25 cellular contexts compared by ENCODE assay signal in the genomic region with DNA sequence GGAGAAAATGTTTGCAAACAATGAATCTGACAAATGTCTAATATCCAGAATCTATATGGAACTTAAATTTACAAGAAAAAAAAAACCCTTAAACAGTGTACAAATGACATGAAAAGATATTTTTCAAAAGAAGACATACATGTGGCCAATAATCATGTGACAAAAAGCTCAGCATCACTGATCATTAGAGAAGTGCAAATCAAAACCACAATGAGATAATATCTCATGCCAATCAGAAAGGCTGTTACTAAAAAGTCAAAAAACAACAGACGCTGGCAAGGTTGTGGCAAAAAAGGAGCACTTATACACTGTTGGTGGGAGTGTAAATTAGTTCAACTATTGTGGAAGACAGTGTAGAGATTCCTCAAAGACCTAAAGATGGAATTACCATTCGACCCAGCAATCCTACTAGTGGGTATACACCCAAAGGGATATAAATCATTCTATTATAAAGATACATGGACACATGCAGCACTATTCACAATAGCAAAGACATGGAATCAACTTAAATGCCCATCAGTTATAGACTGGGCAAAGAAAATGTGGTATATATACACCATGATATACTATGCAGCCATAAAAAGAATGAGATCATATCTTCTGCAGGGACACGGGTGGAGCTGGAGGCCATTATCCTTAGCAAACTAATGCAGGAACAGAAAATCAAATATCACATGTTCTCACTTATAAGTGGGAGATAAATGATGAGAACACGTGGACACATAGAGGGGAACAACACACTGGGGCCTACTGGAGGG.
DNase-seq lines count a peak whose midpoint lies in the region; ATAC-seq and FAIRE-seq lines count a peak whose summit lies in the region.
"Had no signal": no experiment of that assay in that cellular context is flagged by ENCODE, and none has a peak within 500 bp of the region (broad histone marks: within the 10 kb centered on the region; RNA-seq: fewer than 3 reads in every experiment).

No MANE protein-coding gene starts in this region.

- H3K4me3 ChIP-seq in Karpas-422 (ENCODE audit: low read length) (no peak overlapping the region), HAP-1 (no peak overlapping the region)
- H3K4me3 ChIP-seq: heart left ventricle, SJSA1, vagina had no signal

- H3K79me2 ChIP-seq in Karpas-422 (ENCODE audit: low read length): no peaks in the 10 kb centered on the region

- no peak overlapping the region for H3K4me3 Mint-ChIP-seq in activated naive CD4-positive, alpha-beta T cell treated with anti-CD3 and anti-CD28 coated beads for 36 hours
- no peak overlapping the region for H3K4me3 Mint-ChIP-seq in activated naive CD8-positive, alpha-beta T cell treated with anti-CD3 and anti-CD28 coated beads, Interleukin-2, amount 10 ng/mL, durations not matched to agents 7 days and 5 days
- no peak overlapping the region for H3K4me3 Mint-ChIP-seq in stimulated activated effector memory CD8-positive, alpha-beta T cell treated with anti-CD3 and anti-CD28 coated beads, Interleukin-12 subunit alpha, Interleukin-12 subunit beta, amount 100 ng/mL, for 72 hours
- H3K4me3 Mint-ChIP-seq: activated CD4-positive, alpha-beta T cell treated with anti-CD3 and anti-CD28 coated beads, Interleukin-2, amount 10 ng/mL, durations not matched to agents 24 days and 14 days; brain had no signal

- H3K9me3 ChIP-seq in Karpas-422 (ENCODE audit: low read length) (no peaks in the 10 kb centered on the region), HAP-1 (no peaks in the 10 kb centered on the region)
- H3K9me3 ChIP-seq: heart left ventricle, SJSA1, vagina had no signal

- DNase-seq in activated naive CD4-positive, alpha-beta T cell treated with anti-CD3 and anti-CD28 coated beads for 36 hours: no peak
- no peak for DNase-seq in activated naive CD4-positive, alpha-beta T cell (lab: John Stamatoyannopoulos, UW)
- peak; percentile 57 for DNase-seq in Karpas-422
- DNase-seq in activated naive CD8-positive, alpha-beta T cell treated with anti-CD3 and anti-CD28 coated beads, Interleukin-2, amount 10 ng/mL, durations not matched to agents 7 days and 5 days: no peak
- no peak for DNase-seq in stimulated activated effector memory CD8-positive, alpha-beta T cell treated with anti-CD3 and anti-CD28 coated beads, Interleukin-12 subunit alpha, Interleukin-12 subunit beta, amount 100 ng/mL, for 72 hours (ENCODE audit: low spot score in 2 of 2)
- no peak for DNase-seq in NCI-H526 (lab: John Stamatoyannopoulos, UW)
- DNase-seq in HAP-1 (ENCODE audit: low spot score in 2 of 2): no peak
- no peak for DNase-seq in GM19239 (ENCODE audit: insufficient read length, low spot score)
- DNase-seq: activated CD4-positive, alpha-beta T cell treated with anti-CD3 and anti-CD28 coated beads, Interleukin-2, amount 10 ng/mL, durations not matched to agents 24 days and 14 days; effector CD8-positive, alpha-beta T cell; EL; erythroblast; heart left ventricle; left cardiac atrium; mesenchymal stem cell; NCI-H1092; NCI-H2029; NCI-H2227 treated with DMSO at 0.1 percent for 48 hours; occipital lobe; small intestine had no signal

- H3K4me1 Mint-ChIP-seq in activated naive CD4-positive, alpha-beta T cell treated with anti-CD3 and anti-CD28 coated beads for 36 hours (ENCODE audit: low read depth): peaks cover 38% of the 10 kb centered on the region
- peaks cover 10% of the 10 kb centered on the region for H3K4me1 Mint-ChIP-seq in activated naive CD8-positive, alpha-beta T cell treated with anti-CD3 and anti-CD28 coated beads, Interleukin-2, amount 10 ng/mL, durations not matched to agents 7 days and 5 days
- H3K4me1 Mint-ChIP-seq in stimulated activated effector memory CD8-positive, alpha-beta T cell treated with anti-CD3 and anti-CD28 coated beads, Interleukin-12 subunit alpha, Interleukin-12 subunit beta, amount 100 ng/mL, for 72 hours: peaks cover 17% of the 10 kb centered on the region
- H3K4me1 Mint-ChIP-seq: brain had no signal

- H2AFZ ChIP-seq in Karpas-422 (ENCODE audit: low read length): no peak overlapping the region

- H3K4me2 ChIP-seq in Karpas-422 (ENCODE audit: low read depth, low read length, poor library complexity, severe bottlenecking): no peak overlapping the region

- peak; percentile 22 for ATAC-seq in activated naive CD8-positive, alpha-beta T cell treated with anti-CD3 and anti-CD28 coated beads, Interleukin-2, amount 10 ng/mL, durations not matched to agents 7 days and 5 days (ENCODE audit: low read depth)
- no peak for ATAC-seq in stimulated activated effector memory CD8-positive, alpha-beta T cell treated with anti-CD3 and anti-CD28 coated beads, Interleukin-12 subunit alpha, Interleukin-12 subunit beta, amount 100 ng/mL, for 72 hours
- ATAC-seq: HCT116, heart left ventricle, left cardiac atrium had no signal

- H3K27me3 Mint-ChIP-seq in activated naive CD4-positive, alpha-beta T cell treated with anti-CD3 and anti-CD28 coated beads for 36 hours (ENCODE audit: low read depth): no peaks in the 10 kb centered on the region
- H3K27me3 Mint-ChIP-seq in activated naive CD8-positive, alpha-beta T cell treated with anti-CD3 and anti-CD28 coated beads, Interleukin-2, amount 10 ng/mL, durations not matched to agents 7 days and 5 days: no peaks in the 10 kb centered on the region
- H3K27me3 Mint-ChIP-seq: activated CD4-positive, alpha-beta T cell treated with anti-CD3 and anti-CD28 coated beads, Interleukin-2, amount 10 ng/mL, durations not matched to agents 24 days and 14 days; brain had no signal

- CTCF ChIA-PET in activated naive CD4-positive, alpha-beta T cell treated with anti-CD3 and anti-CD28 coated beads for 36 hours (lab: Charles Lee): no interaction called here

- H3K27ac ChIP-seq in Karpas-422 (ENCODE audit: low read length): peak overlapping the region; percentile 54
- H3K27ac ChIP-seq: heart left ventricle, HL-60, SJSA1, vagina had no signal

- no peaks in the 10 kb centered on the region for H3K9me2 ChIP-seq in Karpas-422 (replicated peaks; ENCODE audit: insufficient read depth, low read length)

- H3K36me3 ChIP-seq in Karpas-422 (ENCODE audit: insufficient read depth, low read length): peaks cover 4% of the 10 kb centered on the region; the same call in 1 of the 2 replicates
- no peaks in the 10 kb centered on the region for H3K36me3 ChIP-seq in HAP-1 (replicated peaks)
- H3K36me3 ChIP-seq: heart left ventricle, SJSA1, vagina had no signal

- in situ Hi-C loops in HAP-1 (cut with MboI; ENCODE audit: low sequenced_read_pairs): loop anchor here (25.0 kb wide), 2 partner anchors 700 to 800 kb away; no protein-coding TSS in a partner anchor

- H3K9me3 Mint-ChIP-seq in activated naive CD4-positive, alpha-beta T cell treated with anti-CD3 and anti-CD28 coated beads for 36 hours: no peaks in the 10 kb centered on the region
- no peaks in the 10 kb centered on the region for H3K9me3 Mint-ChIP-seq in activated naive CD8-positive, alpha-beta T cell treated with anti-CD3 and anti-CD28 coated beads, Interleukin-2, amount 10 ng/mL, durations not matched to agents 7 days and 5 days
- peaks cover 4% of the 10 kb centered on the region for H3K9me3 Mint-ChIP-seq in stimulated activated effector memory CD8-positive, alpha-beta T cell treated with anti-CD3 and anti-CD28 coated beads, Interleukin-12 subunit alpha, Interleukin-12 subunit beta, amount 100 ng/mL, for 72 hours
- H3K9me3 Mint-ChIP-seq: activated CD4-positive, alpha-beta T cell treated with anti-CD3 and anti-CD28 coated beads, Interleukin-2, amount 10 ng/mL, durations not matched to agents 24 days and 14 days; brain had no signal

- H4K20me1 ChIP-seq in Karpas-422 (ENCODE audit: insufficient read depth, low read depth, low read length): no peaks in the 10 kb centered on the region

- POLR2A ChIA-PET in activated naive CD8-positive, alpha-beta T cell treated with anti-CD3 and anti-CD28 coated beads, Interleukin-2, amount 10 ng/mL, durations not matched to agents 7 days and 5 days (lab: Charles Lee): interaction anchor here (1.2 kb wide), 1 partner anchor 14 kb away, joined by 4 read pairs; no protein-coding TSS in a partner anchor

- H3K4me1 ChIP-seq in Karpas-422 (ENCODE audit: low read length): peaks cover 45% of the 10 kb centered on the region
- no peaks in the 10 kb centered on the region for H3K4me1 ChIP-seq in HAP-1
- H3K4me1 ChIP-seq: vagina had no signal

- H3K27me3 ChIP-seq in Karpas-422 (ENCODE audit: low read length) (no peaks in the 10 kb centered on the region), HAP-1 (ENCODE audit: low read depth) (no peaks in the 10 kb centered on the region)
- H3K27me3 ChIP-seq: heart left ventricle, SJSA1, vagina had no signal

- H3K36me3 Mint-ChIP-seq in activated naive CD4-positive, alpha-beta T cell treated with anti-CD3 and anti-CD28 coated beads for 36 hours (ENCODE audit: low read depth): no peaks in the 10 kb centered on the region
- H3K36me3 Mint-ChIP-seq in activated naive CD8-positive, alpha-beta T cell treated with anti-CD3 and anti-CD28 coated beads, Interleukin-2, amount 10 ng/mL, durations not matched to agents 7 days and 5 days: peaks cover 14% of the 10 kb centered on the region
- H3K36me3 Mint-ChIP-seq in stimulated activated effector memory CD8-positive, alpha-beta T cell treated with anti-CD3 and anti-CD28 coated beads, Interleukin-12 subunit alpha, Interleukin-12 subunit beta, amount 100 ng/mL, for 72 hours: peaks cover 33% of the 10 kb centered on the region
- H3K36me3 Mint-ChIP-seq: brain had no signal

- FAIRE-seq in GM19239 (lab: Jason Lieb, UNC): no peak
- FAIRE-seq: small intestine had no signal

- peak overlapping the region; percentile 46 for H3K27ac Mint-ChIP-seq in activated naive CD4-positive, alpha-beta T cell treated with anti-CD3 and anti-CD28 coated beads for 36 hours
- H3K27ac Mint-ChIP-seq in activated naive CD8-positive, alpha-beta T cell treated with anti-CD3 and anti-CD28 coated beads, Interleukin-2, amount 10 ng/mL, durations not matched to agents 7 days and 5 days: no peak overlapping the region
- H3K27ac Mint-ChIP-seq in stimulated activated effector memory CD8-positive, alpha-beta T cell treated with anti-CD3 and anti-CD28 coated beads, Interleukin-12 subunit alpha, Interleukin-12 subunit beta, amount 100 ng/mL, for 72 hours: peak overlapping the region; percentile 77
- H3K27ac Mint-ChIP-seq: activated CD4-positive, alpha-beta T cell treated with anti-CD3 and anti-CD28 coated beads, Interleukin-2, amount 10 ng/mL, durations not matched to agents 24 days and 14 days; brain had no signal

- no peak overlapping the region for H3K9ac ChIP-seq in Karpas-422 (ENCODE audit: low read length)

- intact Hi-C loops in activated naive CD4-positive, alpha-beta T cell treated with anti-CD3 and anti-CD28 coated beads for 36 hours (cut with micrococcal nuclease): loop anchor here (10.0 kb wide), 1 partner anchor 463 kb away; no protein-coding TSS in a partner anchor
